In genomic region chr20:17636523-17637412, GRCh38 we compare ENCODE assay signal across 1 cellular context.
TF ChIP-seq lines count a peak whose summit lies in the region.

No MANE protein-coding gene starts in this region.

TF ChIP-seq in HepG2, 621 proteins besides CTCF, POLR2A, EP300 and RAD21 (continued from another document and continues in another):
- TF ChIP-seq ZNF704 (CRISPR knock-in tag; IDR thresholded peaks at IDR 0.05; ENCODE audit: borderline replicate concordance): no peak
- TF ChIP-seq ZNF773 (CRISPR knock-in tag; IDR thresholded peaks at IDR 0.05; ENCODE audit: borderline replicate concordance): no peak
- TF ChIP-seq, protein P1, sequence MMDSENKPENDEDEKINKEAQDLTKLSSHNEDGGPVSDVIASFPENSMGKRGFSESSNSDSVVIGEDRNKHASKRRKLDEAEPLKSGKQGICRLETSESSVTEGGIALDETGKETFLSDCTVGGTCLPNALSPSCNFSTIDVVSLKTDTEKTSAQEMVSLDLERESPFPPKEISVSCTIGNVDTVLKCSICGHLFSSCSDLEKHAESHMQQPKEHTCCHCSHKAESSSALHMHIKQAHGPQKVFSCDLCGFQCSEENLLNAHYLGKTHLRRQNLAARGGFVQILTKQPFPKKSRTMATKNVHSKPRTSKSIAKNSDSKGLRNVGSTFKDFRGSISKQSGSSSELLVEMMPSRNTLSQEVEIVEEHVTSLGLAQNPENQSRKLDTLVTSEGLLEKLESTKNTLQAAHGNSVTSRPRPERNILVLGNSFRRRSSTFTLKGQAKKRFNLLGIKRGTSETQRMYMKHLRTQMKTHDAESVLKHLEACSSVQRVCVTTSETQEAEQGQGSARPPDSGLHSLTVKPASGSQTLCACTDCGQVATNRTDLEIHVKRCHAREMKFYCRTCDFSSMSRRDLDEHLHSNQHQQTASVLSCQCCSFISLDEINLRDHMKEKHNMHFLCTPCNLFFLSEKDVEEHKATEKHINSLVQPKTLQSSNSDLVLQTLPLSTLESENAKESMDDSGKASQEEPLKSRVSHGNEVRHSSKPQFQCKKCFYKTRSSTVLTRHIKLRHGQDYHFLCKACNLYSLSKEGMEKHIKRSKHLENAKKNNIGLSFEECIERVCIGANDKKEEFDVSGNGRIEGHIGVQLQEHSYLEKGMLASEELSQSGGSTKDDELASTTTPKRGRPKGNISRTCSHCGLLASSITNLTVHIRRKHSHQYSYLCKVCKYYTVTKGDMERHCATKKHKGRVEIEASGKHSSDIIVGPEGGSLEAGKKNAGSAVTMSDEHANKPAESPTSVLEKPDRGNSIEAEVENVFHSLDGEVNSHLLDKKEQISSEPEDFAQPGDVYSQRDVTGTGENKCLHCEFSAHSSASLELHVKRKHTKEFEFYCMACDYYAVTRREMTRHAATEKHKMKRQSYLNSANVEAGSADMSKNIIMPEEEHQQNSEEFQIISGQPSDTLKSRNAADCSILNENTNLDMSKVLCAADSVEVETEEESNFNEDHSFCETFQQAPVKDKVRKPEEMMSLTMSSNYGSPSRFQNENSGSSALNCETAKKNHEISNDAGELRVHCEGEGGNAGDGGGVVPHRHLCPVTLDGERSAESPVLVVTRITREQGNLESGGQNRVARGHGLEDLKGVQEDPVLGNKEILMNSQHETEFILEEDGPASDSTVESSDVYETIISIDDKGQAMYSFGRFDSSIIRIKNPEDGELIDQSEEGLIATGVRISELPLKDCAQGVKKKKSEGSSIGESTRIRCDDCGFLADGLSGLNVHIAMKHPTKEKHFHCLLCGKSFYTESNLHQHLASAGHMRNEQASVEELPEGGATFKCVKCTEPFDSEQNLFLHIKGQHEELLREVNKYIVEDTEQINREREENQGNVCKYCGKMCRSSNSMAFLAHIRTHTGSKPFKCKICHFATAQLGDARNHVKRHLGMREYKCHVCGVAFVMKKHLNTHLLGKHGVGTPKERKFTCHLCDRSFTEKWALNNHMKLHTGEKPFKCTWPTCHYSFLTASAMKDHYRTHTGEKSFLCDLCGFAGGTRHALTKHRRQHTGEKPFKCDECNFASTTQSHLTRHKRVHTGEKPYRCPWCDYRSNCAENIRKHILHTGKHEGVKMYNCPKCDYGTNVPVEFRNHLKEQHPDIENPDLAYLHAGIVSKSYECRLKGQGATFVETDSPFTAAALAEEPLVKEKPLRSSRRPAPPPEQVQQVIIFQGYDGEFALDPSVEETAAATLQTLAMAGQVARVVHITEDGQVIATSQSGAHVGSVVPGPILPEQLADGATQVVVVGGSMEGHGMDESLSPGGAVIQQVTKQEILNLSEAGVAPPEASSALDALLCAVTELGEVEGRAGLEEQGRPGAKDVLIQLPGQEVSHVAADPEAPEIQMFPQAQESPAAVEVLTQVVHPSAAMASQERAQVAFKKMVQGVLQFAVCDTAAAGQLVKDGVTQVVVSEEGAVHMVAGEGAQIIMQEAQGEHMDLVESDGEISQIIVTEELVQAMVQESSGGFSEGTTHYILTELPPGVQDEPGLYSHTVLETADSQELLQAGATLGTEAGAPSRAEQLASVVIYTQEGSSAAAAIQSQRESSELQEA (CRISPR knock-in tag; IDR thresholded peaks at IDR 0.05; ENCODE audit: not compliant biosample characterization): peak; percentile 44
- TF ChIP-seq ZBTB37 (CRISPR knock-in tag; IDR thresholded peaks at IDR 0.05): no peak
- TF ChIP-seq CC2D1A (CRISPR knock-in tag; IDR thresholded peaks at IDR 0.05): no peak
- 0 out of 2 replicates have a peak, but pooled peaks have one; percentile 37 for TF ChIP-seq MED13 (CRISPR knock-in tag; IDR thresholded peaks at IDR 0.05)
- TF ChIP-seq ZNF225 (CRISPR knock-in tag; IDR thresholded peaks at IDR 0.05): peak; percentile 21; the same call in 1 of the 2 replicates
- TF ChIP-seq USF2 (IDR thresholded peaks at IDR 0.05; ENCODE audit: low read depth, low read length): no peak
- no peak for TF ChIP-seq USF2 (CRISPR knock-in tag; IDR thresholded peaks at IDR 0.05; ENCODE audit: borderline replicate concordance)
- no peak for TF ChIP-seq TAF15 (IDR thresholded peaks at IDR 0.05; ENCODE audit: low read depth, low read length, poor library complexity, severe bottlenecking)
- TF ChIP-seq NFIB (CRISPR knock-in tag; IDR thresholded peaks at IDR 0.05; ENCODE audit: borderline replicate concordance): 0 out of 2 replicates have a peak, but pooled peaks have one; percentile 8
- peak; percentile 85; the same call in 1 of the 2 replicates for TF ChIP-seq SMAD1 (CRISPR knock-in tag; IDR thresholded peaks at IDR 0.05; ENCODE audit: borderline replicate concordance, low read depth)
- peak; percentile 97 for TF ChIP-seq AGO2 (optimal IDR thresholded peaks at IDR 0.05; ENCODE audit: low read depth, low read length)
- no peak for TF ChIP-seq KLF16 (CRISPR knock-in tag; IDR thresholded peaks at IDR 0.05)
- TF ChIP-seq EED (CRISPR knock-in tag; IDR thresholded peaks at IDR 0.05): 0 out of 2 replicates have a peak, but pooled peaks have one; percentile 60
- TF ChIP-seq ESRRA (CRISPR knock-in tag; IDR thresholded peaks at IDR 0.05; ENCODE audit: low read depth): no peak
- 0 out of 2 replicates have a peak, but pooled peaks have one; percentile 44 for TF ChIP-seq ZNF788 (CRISPR knock-in tag; IDR thresholded peaks at IDR 0.05; ENCODE audit: borderline replicate concordance)
- no peak for TF ChIP-seq ZNF12 (CRISPR knock-in tag; IDR thresholded peaks at IDR 0.05)
- TF ChIP-seq FOXK2 (IDR thresholded peaks at IDR 0.05): no peak
- TF ChIP-seq HIC2 (CRISPR knock-in tag; IDR thresholded peaks at IDR 0.05; ENCODE audit: low read depth): 0 out of 2 replicates have a peak, but pooled peaks have one; percentile 14
- no peak for TF ChIP-seq ZBTB21 (CRISPR knock-in tag; IDR thresholded peaks at IDR 0.05)
- TF ChIP-seq TEAD3 (CRISPR knock-in tag; optimal IDR thresholded peaks at IDR 0.05; ENCODE audit: borderline replicate concordance): no peak
- no peak for TF ChIP-seq ZNF556 (CRISPR knock-in tag; IDR thresholded peaks at IDR 0.05; ENCODE audit: borderline replicate concordance)
- TF ChIP-seq, protein P2, sequence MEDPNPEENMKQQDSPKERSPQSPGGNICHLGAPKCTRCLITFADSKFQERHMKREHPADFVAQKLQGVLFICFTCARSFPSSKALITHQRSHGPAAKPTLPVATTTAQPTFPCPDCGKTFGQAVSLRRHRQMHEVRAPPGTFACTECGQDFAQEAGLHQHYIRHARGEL (CRISPR knock-in tag; IDR thresholded peaks at IDR 0.05): no peak
- no peak for TF ChIP-seq MAF1 (CRISPR knock-in tag; IDR thresholded peaks at IDR 0.05; ENCODE audit: borderline replicate concordance)
- no peak for TF ChIP-seq PAXIP1 (CRISPR knock-in tag; conservative IDR thresholded peaks at IDR 0.05)
- no peak for TF ChIP-seq ARID3A (IDR thresholded peaks at IDR 0.05; ENCODE audit: low read depth, low read length)
- TF ChIP-seq BHLHE40 (IDR thresholded peaks at IDR 0.05; ENCODE audit: low read length): no peak
- no peak for TF ChIP-seq PTBP1 (IDR thresholded peaks at IDR 0.05; ENCODE audit: low read depth, low read length, poor library complexity, severe bottlenecking)
- TF ChIP-seq, protein P3, sequence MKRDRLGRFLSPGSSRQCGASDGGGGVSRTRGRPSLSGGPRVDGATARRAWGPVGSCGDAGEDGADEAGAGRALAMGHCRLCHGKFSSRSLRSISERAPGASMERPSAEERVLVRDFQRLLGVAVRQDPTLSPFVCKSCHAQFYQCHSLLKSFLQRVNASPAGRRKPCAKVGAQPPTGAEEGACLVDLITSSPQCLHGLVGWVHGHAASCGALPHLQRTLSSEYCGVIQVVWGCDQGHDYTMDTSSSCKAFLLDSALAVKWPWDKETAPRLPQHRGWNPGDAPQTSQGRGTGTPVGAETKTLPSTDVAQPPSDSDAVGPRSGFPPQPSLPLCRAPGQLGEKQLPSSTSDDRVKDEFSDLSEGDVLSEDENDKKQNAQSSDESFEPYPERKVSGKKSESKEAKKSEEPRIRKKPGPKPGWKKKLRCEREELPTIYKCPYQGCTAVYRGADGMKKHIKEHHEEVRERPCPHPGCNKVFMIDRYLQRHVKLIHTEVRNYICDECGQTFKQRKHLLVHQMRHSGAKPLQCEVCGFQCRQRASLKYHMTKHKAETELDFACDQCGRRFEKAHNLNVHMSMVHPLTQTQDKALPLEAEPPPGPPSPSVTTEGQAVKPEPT (CRISPR knock-in tag; IDR thresholded peaks at IDR 0.05; ENCODE audit: low read depth): no peak
- TF ChIP-seq ZSCAN9 (CRISPR knock-in tag; IDR thresholded peaks at IDR 0.05; ENCODE audit: borderline replicate concordance): no peak
- no peak for TF ChIP-seq ZNF577 (CRISPR knock-in tag; IDR thresholded peaks at IDR 0.05; ENCODE audit: borderline replicate concordance, low read depth)
- no peak for TF ChIP-seq NR1H2 (CRISPR knock-in tag; IDR thresholded peaks at IDR 0.05; ENCODE audit: borderline replicate concordance, low read depth)
- no peak for TF ChIP-seq ZNF614 (CRISPR knock-in tag; IDR thresholded peaks at IDR 0.05; ENCODE audit: borderline replicate concordance)
- TF ChIP-seq SIX1 (CRISPR knock-in tag; IDR thresholded peaks at IDR 0.05; ENCODE audit: borderline replicate concordance): no peak
- TF ChIP-seq SP1 (IDR thresholded peaks at IDR 0.05): no peak
- TF ChIP-seq SP1 (CRISPR knock-in tag; IDR thresholded peaks at IDR 0.05): no peak
